In the genomic region with DNA sequence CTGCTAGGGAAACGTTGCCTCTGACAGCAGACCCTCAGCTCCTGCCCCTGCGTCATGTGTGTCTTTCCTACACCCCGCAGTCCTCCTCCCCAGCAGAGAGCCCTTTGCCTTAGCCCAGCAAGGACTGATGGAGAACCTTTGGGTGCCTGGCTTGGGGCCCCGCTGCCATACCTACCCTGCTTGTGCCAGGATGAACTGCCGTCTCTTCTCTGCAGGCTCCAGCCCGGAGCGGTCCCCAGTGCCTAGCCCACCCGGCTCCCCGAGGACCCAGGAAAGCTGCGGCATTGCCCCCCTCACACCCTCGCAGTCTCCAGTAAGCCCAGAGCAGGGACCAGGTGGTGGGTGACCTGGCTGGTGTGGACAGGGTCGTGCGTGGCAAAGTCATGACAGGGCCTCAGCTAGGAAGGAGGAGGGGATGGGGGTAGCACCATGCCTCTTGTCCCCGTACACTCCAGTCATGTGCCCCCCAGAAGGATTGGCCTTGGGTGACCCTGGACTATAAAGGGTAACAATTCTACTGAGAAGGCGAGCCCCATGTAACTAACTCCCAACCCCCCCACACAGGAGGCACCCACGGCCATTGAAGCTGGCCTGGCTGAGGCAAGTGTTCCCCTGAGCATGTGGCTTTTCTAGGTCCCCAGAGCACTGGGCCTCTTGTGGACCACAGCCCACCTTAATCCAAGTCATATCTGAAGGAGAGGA, we compare ENCODE assay signal across 18 cellular contexts. TPM values are rescaled to one million over a fixed set of nuclear protein-coding genes. Genes with fewer than 3 reads are reported as not detected.
"Had no signal": no experiment of that assay in that cellular context is flagged by ENCODE, and none has a peak within 500 bp of the region (broad histone marks: within the 10 kb centered on the region; RNA-seq: fewer than 3 reads in every experiment).

No MANE protein-coding gene starts in this region.

- H3K27ac ChIP-seq: foreskin keratinocyte had no signal

- H3K9ac ChIP-seq: SK-N-SH had no signal

- H3K4me2 ChIP-seq: SK-N-SH had no signal

- H3K27me3 ChIP-seq: adrenal gland, foreskin keratinocyte, thyroid gland had no signal

- H3K4me1 ChIP-seq: adrenal gland, foreskin keratinocyte had no signal

- H3K36me3 ChIP-seq: adrenal gland, thyroid gland had no signal

- ATAC-seq: activated CD8-positive, alpha-beta T cell treated with anti-CD3 and anti-CD28 coated beads, Interleukin-2, amount 10 ng/mL, durations not matched to agents 7 days and 5 days; activated T-helper 17 cell treated with anti-CD3 and anti-CD28 coated beads, Interleukin-2, amount 50 U/mL, for 72 hours; foreskin keratinocyte; naive thymus-derived CD4-positive, alpha-beta T cell had no signal

- FAIRE-seq: kidney had no signal

- H3K36me3 Mint-ChIP-seq: naive thymus-derived CD4-positive, alpha-beta T cell had no signal

- H3K4me3 ChIP-seq: adrenal gland, lung, thyroid gland had no signal

- H3K9me3 ChIP-seq: adrenal gland, SK-N-SH, thyroid gland had no signal

- H3K9me3 Mint-ChIP-seq: activated T-helper 17 cell treated with anti-CD3 and anti-CD28 coated beads, Interleukin-2, amount 50 U/mL, for 72 hours; naive thymus-derived CD4-positive, alpha-beta T cell had no signal

- H3K4me1 Mint-ChIP-seq: activated T-helper 17 cell treated with anti-CD3 and anti-CD28 coated beads, Interleukin-2, amount 50 U/mL, for 72 hours had no signal

- H3K4me3 Mint-ChIP-seq: activated CD8-positive, alpha-beta T cell treated with anti-CD3 and anti-CD28 coated beads, Interleukin-2, amount 10 ng/mL, durations not matched to agents 7 days and 5 days; activated T-helper 17 cell treated with anti-CD3 and anti-CD28 coated beads, Interleukin-2, amount 50 U/mL, for 72 hours; naive thymus-derived CD4-positive, alpha-beta T cell had no signal

- DNase-seq: activated CD4-positive, alpha-beta T cell treated with anti-CD3 and anti-CD28 coated beads for 4 hours; activated CD8-positive, alpha-beta T cell treated with anti-CD3 and anti-CD28 coated beads, Interleukin-2, amount 10 ng/mL, durations not matched to agents 7 days and 5 days; activated naive CD4-positive, alpha-beta T cell treated with anti-CD3 and anti-CD28 coated beads, Interleukin-2, amount 50 U/mL, for 16 hours; adrenal gland; cerebellar nuclear complex; dermis blood vessel endothelial cell; foreskin keratinocyte; naive thymus-derived CD4-positive, alpha-beta T cell; SK-N-SH; stimulated activated CD4-positive, alpha-beta T cell treated with anti-CD3 and anti-CD28 coated beads, Interleukin-15, amount 100 ng/mL, for 24 hours; stimulated activated CD4-positive, alpha-beta T cell treated with anti-CD3 and anti-CD28 coated beads, Interleukin-4, amount 100 ng/mL, for 24 hours; T-helper 1 cell; thyroid gland had no signal

- H3K27ac Mint-ChIP-seq: activated CD8-positive, alpha-beta T cell treated with anti-CD3 and anti-CD28 coated beads, Interleukin-2, amount 10 ng/mL, durations not matched to agents 7 days and 5 days; activated T-helper 17 cell treated with anti-CD3 and anti-CD28 coated beads, Interleukin-2, amount 50 U/mL, for 72 hours had no signal

- H3K27me3 Mint-ChIP-seq: activated T-helper 17 cell treated with anti-CD3 and anti-CD28 coated beads, Interleukin-2, amount 50 U/mL, for 72 hours had no signal

RNA-seq across cellular contexts. Expression of gene HSPA12B, which starts 8.3 kb away (rescaled TPM):
- total RNA-seq: activated CD8-positive, alpha-beta T cell treated with anti-CD3 and anti-CD28 coated beads, Interleukin-2, amount 10 ng/mL, durations not matched to agents 7 days and 5 days; activated T-helper 17 cell treated with anti-CD3 and anti-CD28 coated beads, Interleukin-2, amount 50 U/mL, for 72 hours; mononuclear cell; naive thymus-derived CD4-positive, alpha-beta T cell had no signal

RNA-seq across cellular contexts. Expression of gene SIGLEC1, which starts 28.4 kb away (rescaled TPM):
- total RNA-seq: activated CD8-positive, alpha-beta T cell treated with anti-CD3 and anti-CD28 coated beads, Interleukin-2, amount 10 ng/mL, durations not matched to agents 7 days and 5 days; activated T-helper 17 cell treated with anti-CD3 and anti-CD28 coated beads, Interleukin-2, amount 50 U/mL, for 72 hours; dermis blood vessel endothelial cell; foreskin keratinocyte; pulmonary artery endothelial cell had no signal
- polyA plus RNA-seq: foreskin keratinocyte; naive thymus-derived CD4-positive, alpha-beta T cell; SK-N-SH had no signal

RNA-seq across cellular contexts. Expression of gene SPEF1, which starts 40.5 kb away (rescaled TPM):
- total RNA-seq: dermis blood vessel endothelial cell, mononuclear cell had no signal
- polyA plus RNA-seq: naive thymus-derived CD4-positive, alpha-beta T cell had no signal
